ENCODE assay signal across 1 cellular context in genomic region chr14:22533739-22534359, GRCh38.
TF ChIP-seq lines count a peak whose summit lies in the region.

No MANE protein-coding gene starts in this region.

TF ChIP-seq in GM12878, 131 proteins besides CTCF, POLR2A, EP300 and RAD21 (continued from another document):
- TF ChIP-seq ZBTB33 (IDR thresholded peaks at IDR 0.05) (no peak), SIX5 (IDR thresholded peaks at IDR 0.05; ENCODE audit: low read depth, low read length, severe bottlenecking) (no peak)
